ENCODE assay signal across 8 cellular contexts in the genomic region with DNA sequence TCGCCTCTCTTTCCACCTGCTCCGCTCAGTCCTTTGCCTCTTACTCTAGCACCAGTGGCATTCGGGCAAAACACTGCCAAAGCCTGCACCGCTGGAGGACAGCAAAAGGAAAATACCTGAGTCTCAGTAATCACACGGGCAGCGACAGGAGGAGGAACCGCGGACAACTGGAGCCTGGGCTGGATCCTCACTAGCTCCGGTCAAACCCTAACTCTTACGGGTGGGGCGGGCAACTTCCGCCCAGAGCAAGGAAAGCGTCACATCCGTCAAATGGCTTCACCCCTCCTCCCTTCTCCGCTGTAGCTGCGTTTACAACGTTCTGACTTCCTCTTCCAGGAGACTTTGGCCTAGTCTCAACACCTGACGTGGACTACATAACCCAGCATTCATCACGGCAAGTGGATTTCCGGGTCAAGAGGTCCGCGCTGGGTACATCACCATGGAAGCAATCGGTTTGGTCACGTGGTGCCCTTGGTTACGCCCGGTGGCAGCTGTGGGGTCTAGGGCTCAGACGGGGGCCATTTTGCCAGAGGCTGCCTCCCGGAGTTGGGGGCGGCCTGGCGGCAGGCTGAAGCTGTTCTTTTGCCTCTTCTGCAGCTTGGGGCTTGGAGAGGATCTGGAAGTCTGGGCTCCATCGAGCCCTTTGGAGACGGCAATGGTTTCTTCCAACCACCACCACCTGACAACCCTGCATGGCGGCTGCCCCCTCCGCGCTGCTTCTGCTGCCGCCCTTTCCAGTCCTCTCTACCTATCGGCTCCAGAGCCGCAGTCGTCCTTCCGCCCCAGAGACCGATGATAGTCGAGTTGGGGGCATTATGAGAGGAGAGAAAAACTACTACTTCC. TPM values are rescaled to one million over a fixed set of nuclear protein-coding genes. Genes with fewer than 3 reads are reported as not detected.
DNase-seq lines count a peak whose midpoint lies in the region; ATAC-seq and TF ChIP-seq lines count a peak whose summit lies in the region.

A gene with protein sequence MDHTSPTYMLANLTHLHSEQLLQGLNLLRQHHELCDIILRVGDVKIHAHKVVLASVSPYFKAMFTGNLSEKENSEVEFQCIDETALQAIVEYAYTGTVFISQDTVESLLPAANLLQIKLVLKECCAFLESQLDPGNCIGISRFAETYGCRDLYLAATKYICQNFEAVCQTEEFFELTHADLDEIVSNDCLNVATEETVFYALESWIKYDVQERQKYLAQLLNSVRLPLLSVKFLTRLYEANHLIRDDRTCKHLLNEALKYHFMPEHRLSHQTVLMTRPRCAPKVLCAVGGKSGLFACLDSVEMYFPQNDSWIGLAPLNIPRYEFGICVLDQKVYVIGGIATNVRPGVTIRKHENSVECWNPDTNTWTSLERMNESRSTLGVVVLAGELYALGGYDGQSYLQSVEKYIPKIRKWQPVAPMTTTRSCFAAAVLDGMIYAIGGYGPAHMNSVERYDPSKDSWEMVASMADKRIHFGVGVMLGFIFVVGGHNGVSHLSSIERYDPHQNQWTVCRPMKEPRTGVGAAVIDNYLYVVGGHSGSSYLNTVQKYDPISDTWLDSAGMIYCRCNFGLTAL (minus strand): TSS at position 218 of the 843 bp plus-strand sequence. CDS start 16,019 bp downstream, outside the sequence.
A gene with protein sequence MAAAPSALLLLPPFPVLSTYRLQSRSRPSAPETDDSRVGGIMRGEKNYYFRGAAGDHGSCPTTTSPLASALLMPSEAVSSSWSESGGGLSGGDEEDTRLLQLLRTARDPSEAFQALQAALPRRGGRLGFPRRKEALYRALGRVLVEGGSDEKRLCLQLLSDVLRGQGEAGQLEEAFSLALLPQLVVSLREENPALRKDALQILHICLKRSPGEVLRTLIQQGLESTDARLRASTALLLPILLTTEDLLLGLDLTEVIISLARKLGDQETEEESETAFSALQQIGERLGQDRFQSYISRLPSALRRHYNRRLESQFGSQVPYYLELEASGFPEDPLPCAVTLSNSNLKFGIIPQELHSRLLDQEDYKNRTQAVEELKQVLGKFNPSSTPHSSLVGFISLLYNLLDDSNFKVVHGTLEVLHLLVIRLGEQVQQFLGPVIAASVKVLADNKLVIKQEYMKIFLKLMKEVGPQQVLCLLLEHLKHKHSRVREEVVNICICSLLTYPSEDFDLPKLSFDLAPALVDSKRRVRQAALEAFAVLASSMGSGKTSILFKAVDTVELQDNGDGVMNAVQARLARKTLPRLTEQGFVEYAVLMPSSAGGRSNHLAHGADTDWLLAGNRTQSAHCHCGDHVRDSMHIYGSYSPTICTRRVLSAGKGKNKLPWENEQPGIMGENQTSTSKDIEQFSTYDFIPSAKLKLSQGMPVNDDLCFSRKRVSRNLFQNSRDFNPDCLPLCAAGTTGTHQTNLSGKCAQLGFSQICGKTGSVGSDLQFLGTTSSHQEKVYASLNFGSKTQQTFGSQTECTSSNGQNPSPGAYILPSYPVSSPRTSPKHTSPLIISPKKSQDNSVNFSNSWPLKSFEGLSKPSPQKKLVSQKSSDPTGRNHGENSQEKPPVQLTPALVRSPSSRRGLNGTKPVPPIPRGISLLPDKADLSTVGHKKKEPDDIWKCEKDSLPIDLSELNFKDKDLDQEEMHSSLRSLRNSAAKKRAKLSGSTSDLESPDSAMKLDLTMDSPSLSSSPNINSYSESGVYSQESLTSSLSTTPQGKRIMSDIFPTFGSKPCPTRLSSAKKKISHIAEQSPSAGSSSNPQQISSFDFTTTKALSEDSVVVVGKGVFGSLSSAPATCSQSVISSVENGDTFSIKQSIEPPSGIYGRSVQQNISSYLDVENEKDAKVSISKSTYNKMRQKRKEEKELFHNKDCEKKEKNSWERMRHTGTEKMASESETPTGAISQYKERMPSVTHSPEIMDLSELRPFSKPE (N-terminal part only) (plus strand): TSS at position 461 of the 843 bp plus-strand sequence. CDS start 232 bp downstream, at position 693.

- H3K36me3 Mint-ChIP-seq in endodermal cell (ENCODE audit: low read depth): peaks cover 9% of the 10 kb centered on the region

- peak within 1 kb of the TSS; percentile 4 for H2BK5ac ChIP-seq in mesendoderm (ENCODE audit: low read length)

- H3K18ac ChIP-seq in mesendoderm (ENCODE audit: low read length): no peak within 1 kb of the TSS

- H3K27ac Mint-ChIP-seq in endodermal cell: no peak within 1 kb of the TSS

- H3K27ac ChIP-seq in endodermal cell (ENCODE audit: low read depth, low read length): peak within 1 kb of the TSS; percentile 91
- H3K27ac ChIP-seq in mesendoderm (ENCODE audit: low read depth, low read length): peak within 1 kb of the TSS; percentile 27

- ATAC-seq in GM21367 (IDR thresholded peaks at IDR 0.05; ENCODE audit: unreplicated experiment): peak; percentile 96

- no peak within 1 kb of the TSS for H3K4me3 Mint-ChIP-seq in endodermal cell

- no peaks in the 10 kb centered on the region for H3K27me3 Mint-ChIP-seq in endodermal cell (ENCODE audit: insufficient read depth)

- DNase-seq in COR-L47 (lab: John Stamatoyannopoulos, UW) (peak; percentile 99), HT1080 (ENCODE audit: low read depth) (peak; percentile 97), NOMO-1 (lab: John Stamatoyannopoulos, UW; ENCODE audit: unreplicated experiment in 2 of 2) (peak; percentile 98 to 99), endodermal cell (peak; percentile 99), mesendoderm (peak; percentile 100)
- peak; percentile 70 to 81 (median 74) for DNase-seq in activated CD8-positive, alpha-beta memory T cell treated with anti-CD3 and anti-CD28 coated beads for 48 hours (ENCODE audit: low read depth in 2 of 3, low spot score in 2 of 3)
- peak; percentile 95 for DNase-seq in stimulated activated CD8-positive, alpha-beta memory T cell treated with anti-CD3 and anti-CD28 coated beads, Interleukin-15, amount 100 ng/mL, for 1 hour (ENCODE audit: low read depth)

- H2BK15ac ChIP-seq in mesendoderm (replicated peaks; ENCODE audit: low read depth): no peak within 1 kb of the TSS

- 0% methylated on average over 13 to 42 of the region's 42 CpGs for WGBS in endodermal cell (ENCODE audit: insufficient coverage in 1 of 2, insufficient read length in 1 of 2), 2 experiments
- WGBS in mesendoderm (ENCODE audit: extremely low coverage, insufficient coverage, low lambda C conversion rate): no CpG with 5 or more reads among the region's 42 CpGs

- no peak within 1 kb of the TSS for H4K8ac ChIP-seq in mesendoderm (ENCODE audit: low read depth, low read length)

- no peak within 1 kb of the TSS for H2BK120ac ChIP-seq in mesendoderm (ENCODE audit: low read depth, low read length)

- H3K23ac ChIP-seq in mesendoderm (ENCODE audit: low read length): no peak within 1 kb of the TSS

- no peak within 1 kb of the TSS for H2AK5ac ChIP-seq in mesendoderm (ENCODE audit: low read length)

- peaks cover 7% of the 10 kb centered on the region for H3K79me1 ChIP-seq in mesendoderm (ENCODE audit: low read length)

- H3K9me3 Mint-ChIP-seq in endodermal cell: peaks cover 3% of the 10 kb centered on the region

- peaks cover 32% of the 10 kb centered on the region for H3K79me2 ChIP-seq in mesendoderm (ENCODE audit: control insufficient read depth, insufficient read depth, low read length)

- H3K4me2 ChIP-seq in mesendoderm (ENCODE audit: low read length): peak within 1 kb of the TSS; percentile 98

- H3K4me3 ChIP-seq in endodermal cell (ENCODE audit: low read length): peak within 1 kb of the TSS; percentile 99
- peak within 1 kb of the TSS; percentile 83 for H3K4me3 ChIP-seq in mesendoderm (ENCODE audit: low read length)

- H3K9me3 ChIP-seq in endodermal cell (ENCODE audit: control insufficient read depth, low read length): no peaks in the 10 kb centered on the region

- no peak within 1 kb of the TSS for H4K5ac ChIP-seq in mesendoderm (ENCODE audit: low read length)

- H3K4me1 ChIP-seq in endodermal cell (ENCODE audit: control insufficient read depth, insufficient read depth, low read length) (peaks cover 5% of the 10 kb centered on the region), mesendoderm (ENCODE audit: control insufficient read depth, low read depth, low read length) (peaks cover 6% of the 10 kb centered on the region)

- H3K4ac ChIP-seq in mesendoderm (ENCODE audit: low read depth, low read length): no peak within 1 kb of the TSS

- no peak for TF ChIP-seq CTCF in endodermal cell (conservative IDR thresholded peaks at IDR 0.05)

- H3K56ac ChIP-seq in mesendoderm (ENCODE audit: low read length): peak within 1 kb of the TSS; percentile 90

- H3K27me3 ChIP-seq in endodermal cell (ENCODE audit: control insufficient read depth, insufficient read depth, low read length, poor library complexity, severe bottlenecking): no peaks in the 10 kb centered on the region
- H3K27me3 ChIP-seq in mesendoderm (ENCODE audit: insufficient read depth, low read length, poor library complexity): no peaks in the 10 kb centered on the region

- H3K36me3 ChIP-seq in endodermal cell (ENCODE audit: control insufficient read depth, insufficient read depth, low read length): peaks cover 3% of the 10 kb centered on the region
- no peaks in the 10 kb centered on the region for H3K36me3 ChIP-seq in mesendoderm (ENCODE audit: control insufficient read depth, insufficient read depth, low read length)

- H3K4me1 Mint-ChIP-seq in endodermal cell: peaks cover 44% of the 10 kb centered on the region

- peak within 1 kb of the TSS; percentile 77 for H3K9ac ChIP-seq in endodermal cell (ENCODE audit: extremely low read depth, low read length, poor library complexity, severe bottlenecking)
- H3K9ac ChIP-seq in mesendoderm (ENCODE audit: low read length): peak within 1 kb of the TSS; percentile 81

RNA-seq across cellular contexts. Expression of the first gene that starts in this region (rescaled TPM):
- total RNA-seq in HT1080 (2014; rRNA removed; shearing (Covaris generic)): 2.0 and 2.1 TPM in 2 replicates
- polyA plus RNA-seq in HT1080 (2015; cell fraction: cytosol; rRNA removed): 2.2 and 2.3 TPM in 2 replicates
- polyA plus RNA-seq in HT1080 (2015; cell fraction: nucleus; rRNA removed): 5.8 and 7.2 TPM in 2 replicates
- total RNA-seq in endodermal cell: 10 to 100 TPM; 18.6 to 20.3 TPM
- polyA plus RNA-seq in endodermal cell (2013, experiment 1 of 2): 15.1 TPM
- polyA plus RNA-seq in endodermal cell (2013, experiment 2 of 2): 14.3 TPM
- polyA plus RNA-seq in mesendoderm (2013, experiment 1 of 2): 7.1 TPM
- polyA plus RNA-seq in mesendoderm (2013, experiment 2 of 2): 5.8 TPM

RNA-seq across cellular contexts. Expression of the second gene that starts in this region (rescaled TPM):
- total RNA-seq in HT1080 (2014; rRNA removed; shearing (Covaris generic)): 4.6 and 5.6 TPM in 2 replicates
- polyA plus RNA-seq in HT1080 (2015; cell fraction: cytosol; rRNA removed): 3.5 and 3.7 TPM in 2 replicates
- 7.0 and 10.8 TPM in 2 replicates for polyA plus RNA-seq in HT1080 (2015; cell fraction: nucleus; rRNA removed)
- 10 to 100 TPM; 12.3 to 13.7 TPM for total RNA-seq in endodermal cell
- 12.6 TPM for polyA plus RNA-seq in endodermal cell (2013, experiment 1 of 2)
- polyA plus RNA-seq in endodermal cell (2013, experiment 2 of 2): 15.6 TPM
- 5.5 TPM for polyA plus RNA-seq in mesendoderm (2013, experiment 1 of 2)
- polyA plus RNA-seq in mesendoderm (2013, experiment 2 of 2): 3.7 TPM

Comparison
In these comparisons a context has a peak if more than half of its experiments do, and no peak if none do; other contexts are left out.
1. Peak in every context shown above with its lines: DNase-seq, ATAC-seq, H3K4me3 ChIP-seq and H3K27ac ChIP-seq.